Comparison of ENCODE assay signal across 11 cellular contexts in the genomic region with DNA sequence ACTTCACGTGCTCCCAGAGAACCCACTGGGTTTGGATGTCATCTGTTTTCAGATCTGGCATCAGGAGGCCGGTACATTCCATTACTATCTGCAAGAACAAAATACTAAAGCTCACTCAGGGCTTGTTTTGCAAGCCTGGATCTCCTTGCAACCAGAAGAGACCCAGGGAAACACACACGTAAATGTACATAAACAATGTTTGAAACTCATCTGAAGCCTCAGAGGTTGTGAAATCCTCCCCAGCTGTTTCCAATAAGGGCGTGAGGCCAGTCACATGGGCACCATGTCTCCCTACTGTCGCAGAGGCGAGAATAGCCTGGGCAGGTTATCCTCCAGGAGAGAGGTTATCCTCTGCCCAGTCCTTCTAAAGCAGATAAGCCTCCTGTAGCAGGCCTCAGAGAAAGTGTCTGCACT.
DNase-seq lines count a peak whose midpoint lies in the region; ATAC-seq, FAIRE-seq and TF ChIP-seq lines count a peak whose summit lies in the region.
"Had no signal": no experiment of that assay in that cellular context is flagged by ENCODE, and none has a peak within 500 bp of the region (broad histone marks: within the 10 kb centered on the region; RNA-seq: fewer than 3 reads in every experiment).

No MANE protein-coding gene starts in this region.

- H2AFZ ChIP-seq in HepG2 (ENCODE audit: low read length) = peak overlapping the region; percentile 8

- POLR2A ChIA-PET in HepG2 (lab: Yijun Ruan, JAX) = interaction anchor here (1.0 to 1.8 kb wide), 3 partner anchors 15 to 22 kb away, joined by 3 to 5 read pairs (median 4); no protein-coding TSS in a partner anchor

- 26% methylated on average over 4 of the region's 6 CpGs for WGBS in HepG2 (ENCODE audit: low lambda C conversion rate)
- WGBS in stomach, 5 donors = 76 to 90% (median 81%) methylated on average over 6 of the region's 6 CpGs

- DNase-seq in GM04503 (ENCODE audit: low read depth) (peak; percentile 86), brain pericyte (ENCODE audit: low read depth, low spot score) (peak; percentile 67), HepG2 (ENCODE audit: low spot score) (peak; percentile 81), stomach (no peak), epidermal melanocyte (ENCODE audit: insufficient read length, low spot score) (no peak)
- DNase-seq: endodermal cell had no signal

- ATAC-seq in HepG2 = peak; percentile 72
- ATAC-seq in esophagus mucosa = no peak
- ATAC-seq in GM19351 (IDR thresholded peaks at IDR 0.05; ENCODE audit: unreplicated experiment) = no peak
- ATAC-seq in HG02885 (IDR thresholded peaks at IDR 0.05; ENCODE audit: poor library complexity, unreplicated experiment) = no peak

- in situ Hi-C loops in HepG2 (cut with HindIII; ENCODE audit: extremely low pct_ligation_motif_present, low pct_unique_long_range_greater_than_20kb) = no loop called here

- CTCF ChIA-PET in HepG2 (lab: Yijun Ruan, JAX; ENCODE audit: low intra/inter-chr PET ratio, low total read pairs) = no interaction called here

- FAIRE-seq in HepG2 (lab: Jason Lieb, UNC) = no peak

- H3K4me1 ChIP-seq in HepG2 (ENCODE audit: insufficient read depth, low read length) = peaks cover 77% of the 10 kb centered on the region
- peaks cover 0 to 9% (median 0%) of the 10 kb centered on the region in 4 donors for H3K4me1 ChIP-seq in stomach

- intact Hi-C loops in HepG2 (cut with micrococcal nuclease; ENCODE audit: unreplicated experiment) (no loop called here), stomach (cut with DNase I; ENCODE audit: low total_unique reads) (no loop called here)

- H3K27ac ChIP-seq in HepG2 (ENCODE audit: extremely low read length, insufficient read depth, low read length) (peak overlapping the region; percentile 58), stomach (peak overlapping the region in 3 of 5 donors; percentile 12 to 76 (median 50))
- H3K27ac ChIP-seq: KMS-11, neutrophil had no signal

- no peaks in the 10 kb centered on the region for H4K20me1 ChIP-seq in HepG2 (ENCODE audit: insufficient read depth, low read length)

- no peak for TF ChIP-seq POLR2A in HepG2 (IDR thresholded peaks at IDR 0.05; ENCODE audit: insufficient read depth in 1 of 2, low read depth in 2 of 2, low read length in 2 of 2)
- TF ChIP-seq POLR2A in stomach (IDR thresholded peaks at IDR 0.05) = no peak

- TF ChIP-seq EP300 in HepG2 (IDR thresholded peaks at IDR 0.05; ENCODE audit: low read depth in 2 of 2, low read length in 2 of 2) (peak in 1 of 2 experiments; percentile 80; a peak in 2 of 4 replicates), HepG2 (CRISPR knock-in tag; IDR thresholded peaks at IDR 0.05; ENCODE audit: borderline replicate concordance) (no peak), stomach (IDR thresholded peaks at IDR 0.05) (no peak)

- H3K9me3 ChIP-seq in HepG2 (ENCODE audit: low read length) = no peaks in the 10 kb centered on the region
- H3K9me3 ChIP-seq in stomach = no peaks in the 10 kb centered on the region
- H3K9me3 ChIP-seq: neutrophil had no signal

- peak overlapping the region; percentile 34; the same call in 1 of the 2 replicates for H3K4me2 ChIP-seq in HepG2 (ENCODE audit: low read depth, low read length)
- H3K4me2 ChIP-seq: KMS-11 had no signal

- H3K79me2 ChIP-seq in HepG2 (ENCODE audit: insufficient read depth, low read length) = no peaks in the 10 kb centered on the region

- H3K36me3 ChIP-seq in HepG2 (replicated peaks in 1 of 2; ENCODE audit: control insufficient read depth in 1 of 2, insufficient read depth in 2 of 2, low read length in 2 of 2) = peaks cover 0 to 3% of the 10 kb centered on the region in 2 experiments; a peak in 2 of 5 replicates
- H3K36me3 ChIP-seq in stomach = no peaks in the 10 kb centered on the region
- H3K36me3 ChIP-seq: neutrophil had no signal

- TF ChIP-seq CTCF in HepG2 (CRISPR knock-in tag; IDR thresholded peaks at IDR 0.05) (no peak), stomach (IDR thresholded peaks at IDR 0.05) (no peak)

- no peak for TF ChIP-seq RAD21 in HepG2 (CRISPR knock-in tag; IDR thresholded peaks at IDR 0.05)

- H3K4me3 ChIP-seq in HepG2 (replicated peaks in 1 of 3; ENCODE audit: insufficient read depth in 1 of 3, low read depth in 2 of 3, low read length in 3 of 3) (no peak overlapping the region), stomach (no peak overlapping the region)

- BruUV-seq in HepG2 (replicated peaks; lab: Mats Ljungman, UMichigan) = no TSS peak

- H3K27me3 ChIP-seq in HepG2 (ENCODE audit: control insufficient read depth in 1 of 2, insufficient read depth in 2 of 2, low read length in 2 of 2) (no peaks in the 10 kb centered on the region), stomach (no peaks in the 10 kb centered on the region)
- H3K27me3 ChIP-seq: neutrophil had no signal

- no peak overlapping the region for H3K9ac ChIP-seq in HepG2 (ENCODE audit: insufficient read depth, low read depth, low read length)
- H3K9ac ChIP-seq: KMS-11 had no signal

TF ChIP-seq in HepG2, 621 proteins besides CTCF, POLR2A, EP300 and RAD21 (continues in another document):
- TF ChIP-seq TCF7 (IDR thresholded peaks at IDR 0.05; ENCODE audit: low read depth) (peak; percentile 39; the same call in 1 of the 2 replicates), RFXANK (CRISPR knock-in tag; IDR thresholded peaks at IDR 0.05) (no peak), HCFC1 (IDR thresholded peaks at IDR 0.05; ENCODE audit: low read depth, low read length) (no peak), ZNF574 (CRISPR knock-in tag; IDR thresholded peaks at IDR 0.05) (peak; percentile 60), ONECUT2 (CRISPR knock-in tag; IDR thresholded peaks at IDR 0.05) (0 out of 2 replicates have a peak, but pooled peaks have one; percentile 52), RAD51 (IDR thresholded peaks at IDR 0.05; ENCODE audit: borderline replicate concordance) (0 out of 2 replicates have a peak, but pooled peaks have one; percentile 35), EZH2 (conservative IDR thresholded peaks at IDR 0.05; ENCODE audit: low read depth, low read length) (no peak), ELF3 (CRISPR knock-in tag; IDR thresholded peaks at IDR 0.05) (peak; percentile 58), ETV5 (CRISPR knock-in tag; IDR thresholded peaks at IDR 0.05; ENCODE audit: borderline replicate concordance) (0 out of 2 replicates have a peak, but pooled peaks have one; percentile 17), AHR (CRISPR knock-in tag; IDR thresholded peaks at IDR 0.05) (no peak), SMYD3 (CRISPR knock-in tag; IDR thresholded peaks at IDR 0.05) (no peak), ZKSCAN1 (IDR thresholded peaks at IDR 0.05; ENCODE audit: low read length) (no peak)
- TF ChIP-seq, protein P1, sequence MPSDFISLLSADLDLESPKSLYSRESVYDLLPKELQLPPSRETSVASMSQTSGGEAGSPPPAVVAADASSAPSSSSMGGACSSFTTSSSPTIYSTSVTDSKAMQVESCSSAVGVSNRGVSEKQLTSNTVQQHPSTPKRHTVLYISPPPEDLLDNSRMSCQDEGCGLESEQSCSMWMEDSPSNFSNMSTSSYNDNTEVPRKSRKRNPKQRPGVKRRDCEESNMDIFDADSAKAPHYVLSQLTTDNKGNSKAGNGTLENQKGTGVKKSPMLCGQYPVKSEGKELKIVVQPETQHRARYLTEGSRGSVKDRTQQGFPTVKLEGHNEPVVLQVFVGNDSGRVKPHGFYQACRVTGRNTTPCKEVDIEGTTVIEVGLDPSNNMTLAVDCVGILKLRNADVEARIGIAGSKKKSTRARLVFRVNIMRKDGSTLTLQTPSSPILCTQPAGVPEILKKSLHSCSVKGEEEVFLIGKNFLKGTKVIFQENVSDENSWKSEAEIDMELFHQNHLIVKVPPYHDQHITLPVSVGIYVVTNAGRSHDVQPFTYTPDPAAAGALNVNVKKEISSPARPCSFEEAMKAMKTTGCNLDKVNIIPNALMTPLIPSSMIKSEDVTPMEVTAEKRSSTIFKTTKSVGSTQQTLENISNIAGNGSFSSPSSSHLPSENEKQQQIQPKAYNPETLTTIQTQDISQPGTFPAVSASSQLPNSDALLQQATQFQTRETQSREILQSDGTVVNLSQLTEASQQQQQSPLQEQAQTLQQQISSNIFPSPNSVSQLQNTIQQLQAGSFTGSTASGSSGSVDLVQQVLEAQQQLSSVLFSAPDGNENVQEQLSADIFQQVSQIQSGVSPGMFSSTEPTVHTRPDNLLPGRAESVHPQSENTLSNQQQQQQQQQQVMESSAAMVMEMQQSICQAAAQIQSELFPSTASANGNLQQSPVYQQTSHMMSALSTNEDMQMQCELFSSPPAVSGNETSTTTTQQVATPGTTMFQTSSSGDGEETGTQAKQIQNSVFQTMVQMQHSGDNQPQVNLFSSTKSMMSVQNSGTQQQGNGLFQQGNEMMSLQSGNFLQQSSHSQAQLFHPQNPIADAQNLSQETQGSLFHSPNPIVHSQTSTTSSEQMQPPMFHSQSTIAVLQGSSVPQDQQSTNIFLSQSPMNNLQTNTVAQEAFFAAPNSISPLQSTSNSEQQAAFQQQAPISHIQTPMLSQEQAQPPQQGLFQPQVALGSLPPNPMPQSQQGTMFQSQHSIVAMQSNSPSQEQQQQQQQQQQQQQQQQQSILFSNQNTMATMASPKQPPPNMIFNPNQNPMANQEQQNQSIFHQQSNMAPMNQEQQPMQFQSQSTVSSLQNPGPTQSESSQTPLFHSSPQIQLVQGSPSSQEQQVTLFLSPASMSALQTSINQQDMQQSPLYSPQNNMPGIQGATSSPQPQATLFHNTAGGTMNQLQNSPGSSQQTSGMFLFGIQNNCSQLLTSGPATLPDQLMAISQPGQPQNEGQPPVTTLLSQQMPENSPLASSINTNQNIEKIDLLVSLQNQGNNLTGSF (CRISPR knock-in tag; IDR thresholded peaks at IDR 0.05) = no peak

Comparison
In these comparisons a context has a peak if more than half of its experiments do, and no peak if none do; other contexts are left out.
1. DNase-seq: peak in GM04503 (single experiment), brain pericyte (single experiment) and HepG2 (single experiment); none in stomach (single experiment) and epidermal melanocyte (single experiment).